Comparison of ENCODE assay signal across 29 cellular contexts in the genomic region with DNA sequence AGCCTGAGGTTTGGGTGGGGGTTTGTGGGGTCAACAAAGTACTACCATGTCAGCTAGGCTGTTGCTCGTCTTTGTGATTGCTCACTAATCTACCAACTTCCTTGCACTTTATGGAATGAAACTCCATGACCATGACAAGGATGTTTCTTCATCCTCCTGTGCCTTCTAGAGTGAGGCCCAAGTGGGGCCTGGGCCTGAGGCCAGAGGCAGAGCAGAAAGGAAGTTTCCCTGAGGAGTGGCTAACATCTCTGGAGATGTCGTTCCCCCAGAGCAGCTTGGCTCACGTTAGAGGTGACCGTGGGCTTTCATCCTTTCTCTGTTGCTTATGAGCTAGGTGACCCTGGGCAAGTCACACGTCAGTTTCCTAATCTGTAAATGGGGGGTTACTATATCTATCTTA. TPM values are rescaled to one million over a fixed set of nuclear protein-coding genes. Genes with fewer than 3 reads are reported as not detected.
"Had no signal": no experiment of that assay in that cellular context is flagged by ENCODE, and none has a peak within 500 bp of the region (broad histone marks: within the 10 kb centered on the region; RNA-seq: fewer than 3 reads in every experiment).

No MANE protein-coding gene starts in this region.

- H3K9me3 ChIP-seq: body of pancreas, breast epithelium had no signal

- H3K36me3 ChIP-seq: brain microvascular endothelial cell, breast epithelium had no signal

- H3K4me3 ChIP-seq: body of pancreas, breast epithelium had no signal

- H3K27ac ChIP-seq: body of pancreas, brain microvascular endothelial cell, VCaP had no signal

- ATAC-seq: activated CD8-positive, alpha-beta memory T cell treated with anti-CD3 and anti-CD28 coated beads, Interleukin-2, amount 10 ng/mL, durations not matched to agents 7 days and 5 days; activated CD8-positive, alpha-beta T cell treated with anti-CD3 and anti-CD28 coated beads, Interleukin-2, amount 10 ng/mL, durations not matched to agents 7 days and 5 days; activated naive CD8-positive, alpha-beta T cell treated with anti-CD3 and anti-CD28 coated beads, Interleukin-2, amount 50 U/mL, for 24 hours; body of pancreas had no signal

- H3K27me3 ChIP-seq: body of pancreas, brain microvascular endothelial cell, breast epithelium had no signal

- DNase-seq: activated B cell treated with CpG ODN at 0.5 μM for 24 hours; activated CD4-positive, alpha-beta memory T cell treated with anti-CD3 and anti-CD28 coated beads, Interleukin-2, amount 10 ng/mL, durations not matched to agents 7 days and 5 days; activated CD4-positive, alpha-beta T cell treated with anti-CD3 and anti-CD28 coated beads for 4 hours; activated CD4-positive, alpha-beta T cell treated with anti-CD3 and anti-CD28 coated beads, Interleukin-2, amount 10 ng/mL, durations not matched to agents 24 days and 14 days; activated CD4-positive, alpha-beta T cell treated with anti-CD3 and anti-CD28 coated beads, Interleukin-2, amount 50 U/mL, for 1 hour; activated CD4-positive, alpha-beta T cell treated with anti-CD3 and anti-CD28 coated beads, Interleukin-2, amount 50 U/mL, for 4 hours; activated CD4-positive, CD25-positive, alpha-beta regulatory T cell treated with anti-CD3 and anti-CD28 coated beads, Interleukin-2, amount 50 U/mL, for 72 hours; activated CD8-positive, alpha-beta memory T cell treated with anti-CD3 and anti-CD28 coated beads for 24 hours; activated CD8-positive, alpha-beta memory T cell treated with anti-CD3 and anti-CD28 coated beads, Interleukin-2, amount 10 ng/mL, durations not matched to agents 7 days and 5 days; activated CD8-positive, alpha-beta memory T cell treated with anti-CD3 and anti-CD28 coated beads, Interleukin-2, amount 50 U/mL, for 48 hours; activated CD8-positive, alpha-beta T cell treated with anti-CD3 and anti-CD28 coated beads, Interleukin-2, amount 10 ng/mL, durations not matched to agents 7 days and 5 days; activated effector memory CD4-positive, alpha-beta T cell treated with Interleukin-2 at 50 U/mL for 16 hours; activated gamma-delta T cell; activated naive CD4-positive, alpha-beta T cell treated with anti-CD3 and anti-CD28 coated beads, Interleukin-2, amount 10 ng/mL, durations not matched to agents 7 days and 5 days; activated naive CD4-positive, alpha-beta T cell treated with Interleukin-2 at 50 U/mL for 16 hours; activated naive CD8-positive, alpha-beta T cell treated with anti-CD3 and anti-CD28 coated beads, Interleukin-2, amount 10 ng/mL, durations not matched to agents 7 days and 5 days; activated naive CD8-positive, alpha-beta T cell treated with anti-CD3 and anti-CD28 coated beads, Interleukin-2, amount 50 U/mL, for 24 hours; activated T-cell treated with anti-CD3 and anti-CD28 coated beads, Interleukin-2, amount 50 U/mL, for 24 hours; activated T-cell treated with anti-CD3 and anti-CD28 coated beads, Interleukin-2, amount 50 U/mL, for 48 hours; aorta; body of pancreas; brain microvascular endothelial cell; central memory CD4-positive, alpha-beta T cell; SW 1271; T-helper 1 cell; T-helper 2 cell; T-helper 9 cell had no signal

- H3K4me1 ChIP-seq: body of pancreas, breast epithelium had no signal

RNA-seq across cellular contexts. Expression of a gene that starts 41.0 kb away (rescaled TPM):
- total RNA-seq: activated B cell treated with CpG ODN at 0.5 μM for 24 hours; activated CD8-positive, alpha-beta T cell treated with anti-CD3 and anti-CD28 coated beads, Interleukin-2, amount 10 ng/mL, durations not matched to agents 7 days and 5 days; activated naive CD8-positive, alpha-beta T cell treated with anti-CD3 and anti-CD28 coated beads, Interleukin-2, amount 10 ng/mL, durations not matched to agents 7 days and 5 days had no signal
